20 cellular contexts compared by ENCODE assay signal in the genomic region with DNA sequence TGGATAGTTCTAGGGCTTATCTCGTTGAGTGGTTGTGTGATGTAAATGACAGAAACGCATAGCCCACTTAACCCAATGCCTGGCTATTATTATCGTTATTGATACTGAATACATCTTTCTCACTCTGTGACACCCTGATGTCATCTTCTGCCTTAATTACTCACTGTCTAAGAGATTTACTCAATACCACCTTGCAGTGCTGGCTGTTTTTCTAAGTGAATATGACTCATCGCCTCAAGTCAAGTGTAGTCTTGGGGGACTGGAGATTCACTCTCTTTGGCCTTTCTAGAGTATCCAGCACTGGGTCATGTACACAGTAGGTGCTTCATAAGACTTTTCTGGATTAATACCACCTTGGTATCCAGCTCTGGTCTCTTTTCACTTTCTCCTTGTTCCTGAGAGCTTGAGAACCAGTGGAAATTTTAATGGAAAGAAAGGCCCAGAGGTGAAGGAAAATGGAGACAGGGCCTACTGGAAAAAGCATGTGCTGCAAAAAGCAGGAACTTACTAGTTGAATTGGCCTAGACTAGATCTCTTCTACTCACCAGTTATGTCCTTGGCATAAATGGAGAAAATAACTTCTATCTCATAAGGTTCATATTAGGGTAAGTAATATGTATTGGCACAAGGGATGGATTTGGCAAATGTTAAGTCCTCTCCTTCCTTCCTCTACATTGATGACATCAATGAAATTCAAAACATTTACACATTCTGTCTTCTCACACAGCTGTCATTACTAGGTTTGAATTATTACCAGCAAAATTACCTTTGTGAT.
DNase-seq lines count a peak whose midpoint lies in the region; ATAC-seq, FAIRE-seq and TF ChIP-seq lines count a peak whose summit lies in the region.
"Had no signal": no experiment of that assay in that cellular context is flagged by ENCODE, and none has a peak within 500 bp of the region (broad histone marks: within the 10 kb centered on the region; RNA-seq: fewer than 3 reads in every experiment).

No MANE protein-coding gene starts in this region.

- no peak for TF ChIP-seq RAD21 in K562 (CRISPR knock-in tag; conservative IDR thresholded peaks at IDR 0.05 in 1 of 2, IDR thresholded peaks at IDR 0.05 in 1 of 2)

- ATAC-seq in K562 (no peak), omental fat pad (ENCODE audit: low FRiP score) (peak; percentile 52)

- no peak overlapping the region for H3K4me3 ChIP-seq in AG10803 (ENCODE audit: low read length)
- no peak overlapping the region for H3K4me3 ChIP-seq in NB4 (ENCODE audit: low read depth, low read length)
- no peak overlapping the region for H3K4me3 ChIP-seq in K562
- no peak overlapping the region for H3K4me3 ChIP-seq in suprapubic skin
- H3K4me3 ChIP-seq: SK-N-MC had no signal

- 0% methylated on average over 4 of the region's 4 CpGs for WGBS in K562 (ENCODE audit: insufficient coverage, low coverage, missing lambda C conversion rate)
- 91% methylated on average over 4 of the region's 4 CpGs for WGBS in suprapubic skin

- H3K9me3 ChIP-seq in K562 (replicated peaks; ENCODE audit: control insufficient read depth, insufficient read depth, low read depth, low read length) (no peaks in the 10 kb centered on the region), suprapubic skin (no peaks in the 10 kb centered on the region)

- DNase-seq in AG10803 (ENCODE audit: low read depth) (peak; percentile 32), NB4 (ENCODE audit: low read depth) (peak; percentile 30), K562 (ENCODE audit: extremely low read depth in 1 of 4, low spot score in 3 of 4) (no peak), omental fat pad (ENCODE audit: low spot score) (no peak), suprapubic skin (ENCODE audit: low spot score in 2 of 2) (no peak), NCI-H1105 treated with DMSO at 0.1 percent for 48 hours (lab: John Stamatoyannopoulos, UW) (no peak), cerebellar cortex (ENCODE audit: low spot score) (no peak), OCI-M1 (lab: John Stamatoyannopoulos, UW) (no peak)
- DNase-seq: AML-193, DMS79 treated with DMSO at 0.1 percent for 48 hours, GDM1, GOT3, HFFc6, KG1, NCI-H1417 treated with DMSO at 0.1 percent for 48 hours, NCI-H2029, NCI-H2171 treated with DMSO at 0.1 percent for 48 hours, NCI-H524 had no signal

- H4K20me1 ChIP-seq in K562 (replicated peaks; ENCODE audit: control insufficient read depth, insufficient read depth, low read length) = no peaks in the 10 kb centered on the region

- no TSS peak for BruUV-seq in K562 (replicated peaks; lab: Mats Ljungman, UMichigan)

- TF ChIP-seq CTCF in AG10803 (conservative IDR thresholded peaks at IDR 0.05; ENCODE audit: low read length) (no peak), NB4 (IDR thresholded peaks at IDR 0.05; ENCODE audit: low read depth, low read length) (no peak), K562 (IDR thresholded peaks at IDR 0.05 in 2 of 3, conservative IDR thresholded peaks at IDR 0.05 in 1 of 3; ENCODE audit: insufficient read depth in 2 of 3, low read depth in 1 of 3, low read length in 3 of 3) (no peak), omental fat pad (IDR thresholded peaks at IDR 0.05) (no peak), suprapubic skin (IDR thresholded peaks at IDR 0.05) (no peak)

- H3K4me2 ChIP-seq in K562 (ENCODE audit: insufficient read depth, low read length) = no peak overlapping the region

- FAIRE-seq in K562 (lab: Jason Lieb, UNC) = no peak
- FAIRE-seq: A204.1 had no signal

- in situ Hi-C loops in K562 (cut with MboI) = no loop called here

- CTCF ChIA-PET in K562 (lab: Yijun Ruan, JAX; ENCODE audit: low intra/inter-chr PET ratio) = no interaction called here

- H3K36me3 ChIP-seq in K562 (ENCODE audit: control insufficient read depth, insufficient read depth, low read length) (no peaks in the 10 kb centered on the region), suprapubic skin (no peaks in the 10 kb centered on the region)

- no peak overlapping the region for H2AFZ ChIP-seq in K562 (ENCODE audit: low read depth, low read length)

- no peak for TF ChIP-seq EP300 in K562 (IDR thresholded peaks at IDR 0.05; ENCODE audit: low read length)
- no peak for TF ChIP-seq EP300 in suprapubic skin (IDR thresholded peaks at IDR 0.05)

- H3K4me1 ChIP-seq in K562 (replicated peaks in 1 of 2; ENCODE audit: control insufficient read depth in 2 of 2, insufficient read depth in 2 of 2, low read length in 2 of 2) (no peaks in the 10 kb centered on the region), suprapubic skin (no peaks in the 10 kb centered on the region)

- H3K27me3 ChIP-seq in K562 (ENCODE audit: control insufficient read depth in 2 of 2, insufficient read depth in 2 of 2, low read length in 2 of 2) = peaks cover 0 to 4% of the 10 kb centered on the region in 2 experiments; a peak in 1 of 5 replicates
- H3K27me3 ChIP-seq in suprapubic skin = no peaks in the 10 kb centered on the region

- H3K79me2 ChIP-seq in K562 (ENCODE audit: control insufficient read depth, insufficient read depth, low read length) = no peaks in the 10 kb centered on the region

- H3K9me1 ChIP-seq in K562 (ENCODE audit: control insufficient read depth, insufficient read depth, low read length) = no peaks in the 10 kb centered on the region

- no peak overlapping the region for H3K27ac ChIP-seq in K562 (ENCODE audit: extremely low read depth, low read depth, low read length)
- no peak overlapping the region for H3K27ac ChIP-seq in suprapubic skin
- H3K27ac ChIP-seq: SK-N-MC had no signal

- POLR2A ChIA-PET in K562 (lab: Yijun Ruan, JAX) = no interaction called here

- intact Hi-C loops in K562 (cut with micrococcal nuclease) = no loop called here

- H3K9ac ChIP-seq in K562 (ENCODE audit: insufficient read depth in 1 of 2, low read depth in 2 of 2, low read length in 2 of 2) = no peak overlapping the region

- TF ChIP-seq POLR2A in NB4 (IDR thresholded peaks at IDR 0.05; ENCODE audit: extremely low read depth, insufficient read length) = no peak
- TF ChIP-seq POLR2A in K562 (conservative IDR thresholded peaks at IDR 0.05) = no peak
- no peak for TF ChIP-seq POLR2A in suprapubic skin (IDR thresholded peaks at IDR 0.05)

TF ChIP-seq in K562, 482 proteins besides CTCF, POLR2A, EP300 and RAD21:
- no peak for TF ChIP-seq CEBPG (CRISPR knock-in tag; IDR thresholded peaks at IDR 0.05)
- peak in 1 of 2 experiments; percentile 78; a peak in 2 of 4 replicates for TF ChIP-seq CEBPG (tag; conservative IDR thresholded peaks at IDR 0.05 in 1 of 2, IDR thresholded peaks at IDR 0.05 in 1 of 2)
- TF ChIP-seq ZNF224 (CRISPR knock-in tag; IDR thresholded peaks at IDR 0.05) = no peak
- TF ChIP-seq, protein P1, sequence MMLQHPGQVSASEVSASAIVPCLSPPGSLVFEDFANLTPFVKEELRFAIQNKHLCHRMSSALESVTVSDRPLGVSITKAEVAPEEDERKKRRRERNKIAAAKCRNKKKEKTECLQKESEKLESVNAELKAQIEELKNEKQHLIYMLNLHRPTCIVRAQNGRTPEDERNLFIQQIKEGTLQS (IDR thresholded peaks at IDR 0.05) = peak; percentile 41; the same call in 1 of the 2 replicates
- TF ChIP-seq, protein P1 (CRISPR knock-in tag; conservative IDR thresholded peaks at IDR 0.05) = no peak

Comparison
In these comparisons a context has a peak if more than half of its experiments do, and no peak if none do; other contexts are left out.
1. DNase-seq: peak in AG10803 (single experiment) and NB4 (single experiment); none in K562 (0 of 4), omental fat pad (single experiment), suprapubic skin (0 of 2), NCI-H1105 treated with DMSO at 0.1 percent for 48 hours (single experiment), cerebellar cortex (single experiment) and OCI-M1 (single experiment).